1 cellular context compared by ENCODE assay signal in the genomic region with DNA sequence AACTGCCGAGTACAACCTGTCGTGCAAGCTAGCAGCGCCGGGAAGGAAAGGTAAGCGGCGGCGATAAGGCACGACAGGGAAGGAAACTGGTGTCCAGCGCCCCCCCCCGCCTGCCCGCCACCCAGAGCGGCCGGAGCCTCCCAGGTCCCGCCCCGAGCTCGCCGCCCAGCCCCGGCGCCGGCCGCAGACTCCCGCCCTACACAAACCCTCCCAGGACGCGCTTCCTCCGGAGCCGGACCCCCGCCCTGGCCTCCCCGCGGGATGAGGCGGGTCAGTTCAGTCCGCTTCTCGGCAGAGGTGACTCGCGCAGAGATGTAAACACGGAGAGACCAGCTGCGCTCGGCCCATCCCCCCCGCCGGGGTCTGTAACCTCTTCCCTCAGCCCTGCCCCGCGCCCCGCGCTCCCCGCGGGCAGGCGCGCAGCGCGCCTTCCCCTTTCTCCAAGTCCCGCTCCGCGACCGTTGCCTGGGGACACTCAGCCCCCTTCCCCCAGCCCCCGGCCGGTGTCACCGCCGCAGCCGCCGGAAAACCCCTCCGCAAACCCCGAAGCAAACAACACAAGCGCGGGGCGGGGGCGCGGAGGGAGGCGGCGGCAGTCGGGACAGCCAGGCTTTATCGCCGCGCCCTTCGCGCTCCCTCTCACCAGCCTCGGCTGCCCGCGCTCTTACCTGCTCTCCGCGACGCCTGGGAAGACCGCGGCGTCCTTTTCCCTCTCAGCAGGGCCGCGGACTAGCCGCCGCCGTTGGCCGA.
TF ChIP-seq lines count a peak whose summit lies in the region.

No MANE protein-coding gene starts in this region.

TF ChIP-seq in H1, 55 proteins besides CTCF, POLR2A, EP300 and RAD21:
- TF ChIP-seq RBBP5 (IDR thresholded peaks at IDR 0.05; ENCODE audit: borderline replicate concordance, low read depth, low read length) (peak; percentile 90), TBP (IDR thresholded peaks at IDR 0.05; ENCODE audit: low read depth, low read length) (0 out of 2 replicates have a peak, but pooled peaks have one; percentile 23), HDAC6 (IDR thresholded peaks at IDR 0.05; ENCODE audit: low read depth, low read length) (no peak), CTBP2 (IDR thresholded peaks at IDR 0.05; ENCODE audit: borderline replicate concordance, insufficient read depth, insufficient read length, low read length) (peak; percentile 94), PHF8 (conservative IDR thresholded peaks at IDR 0.05; ENCODE audit: low read depth, low read length) (peak; percentile 60; the same call in 1 of the 2 replicates), SIRT6 (IDR thresholded peaks at IDR 0.05; ENCODE audit: low read length) (no peak), TAF1 (IDR thresholded peaks at IDR 0.05; ENCODE audit: low read depth, low read length) (peak; percentile 44; the same call in 1 of the 2 replicates), CREB1 (IDR thresholded peaks at IDR 0.05) (0 out of 2 replicates have a peak, but pooled peaks have one; percentile 3), POLR2AphosphoS5 (IDR thresholded peaks at IDR 0.05; ENCODE audit: low read depth, low read length) (peak; percentile 56), SP4 (IDR thresholded peaks at IDR 0.05; ENCODE audit: low read length) (no peak), E2F6 (IDR thresholded peaks at IDR 0.05) (peak; percentile 30), TAF7 (optimal IDR thresholded peaks at IDR 0.05; ENCODE audit: borderline replicate concordance, low read depth, low read length) (peak; percentile 58), JUND (IDR thresholded peaks at IDR 0.05; ENCODE audit: low read length) (0 out of 2 replicates have a peak, but pooled peaks have one; percentile 4), SIN3A (conservative IDR thresholded peaks at IDR 0.05 in 1 of 2, IDR thresholded peaks at IDR 0.05 in 1 of 2; ENCODE audit: low read depth in 1 of 2, low read length in 2 of 2) (peak; percentile 80 to 85), EGR1 (IDR thresholded peaks at IDR 0.05; ENCODE audit: borderline replicate concordance, low read depth, low read length) (peak; percentile 72), SIX5 (IDR thresholded peaks at IDR 0.05; ENCODE audit: low read depth, low read length) (no peak), TCF12 (IDR thresholded peaks at IDR 0.05; ENCODE audit: low read depth, low read length) (peak; percentile 97), HDAC2 (IDR thresholded peaks at IDR 0.05; ENCODE audit: borderline replicate concordance in 1 of 2, low read depth in 2 of 2, low read length in 2 of 2) (peak in 1 of 2 experiments; percentile 74; a peak in 1 of 4 replicates), CHD2 (IDR thresholded peaks at IDR 0.05; ENCODE audit: low read length) (peak; percentile 27; the same call in 1 of the 2 replicates), KDM4A (IDR thresholded peaks at IDR 0.05; ENCODE audit: low read depth, low read length, severe bottlenecking) (peak; percentile 70), ASH2L (IDR thresholded peaks at IDR 0.05; ENCODE audit: low read length) (peak; percentile 90), SP2 (IDR thresholded peaks at IDR 0.05; ENCODE audit: low read length) (no peak)
- TF ChIP-seq, protein P1, sequence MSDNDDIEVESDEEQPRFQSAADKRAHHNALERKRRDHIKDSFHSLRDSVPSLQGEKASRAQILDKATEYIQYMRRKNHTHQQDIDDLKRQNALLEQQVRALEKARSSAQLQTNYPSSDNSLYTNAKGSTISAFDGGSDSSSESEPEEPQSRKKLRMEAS (IDR thresholded peaks at IDR 0.05): peak; percentile 34; the same call in 1 of the 2 replicates
